In the genomic region with DNA sequence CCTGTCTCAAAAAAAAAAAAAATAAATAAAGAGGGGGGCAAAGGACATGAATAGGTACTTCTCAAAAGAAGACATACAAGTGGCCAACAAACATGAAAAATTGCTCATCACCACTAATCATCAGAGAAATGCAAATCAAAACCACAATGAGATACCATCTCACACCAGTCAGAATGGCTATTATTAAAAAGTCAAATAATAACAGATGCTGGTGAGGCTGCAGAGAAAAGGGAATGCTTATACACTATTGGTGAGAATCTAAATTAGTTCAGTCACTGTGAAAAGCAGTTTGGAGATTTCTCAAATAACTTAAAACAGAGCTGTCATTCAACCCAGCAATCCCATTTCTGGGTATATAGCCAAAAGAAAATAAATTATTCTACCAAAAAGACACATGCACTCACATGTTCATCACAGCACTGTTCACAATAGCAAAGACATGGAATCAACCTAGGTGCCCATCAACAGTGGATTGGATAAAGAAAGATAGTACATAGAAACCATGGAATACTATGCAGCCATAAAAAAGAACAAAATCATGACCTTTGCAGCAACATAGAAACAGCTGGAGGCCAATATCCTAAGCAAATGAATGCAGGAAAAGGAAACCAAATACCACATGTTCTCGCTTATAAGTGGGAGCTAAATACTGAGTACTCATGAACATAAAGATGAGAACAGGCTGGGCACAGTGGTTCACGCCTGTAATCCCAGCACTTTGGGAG, we compare ENCODE assay signal across 7 cellular contexts. TPM values are rescaled to one million over a fixed set of nuclear protein-coding genes. Genes with fewer than 3 reads are reported as not detected.
DNase-seq lines count a peak whose midpoint lies in the region; ATAC-seq, FAIRE-seq and TF ChIP-seq lines count a peak whose summit lies in the region.
"Not testable (repeated sequence)": the region's sequence is repeated elsewhere in the genome, so short reads cannot be mapped to it uniquely, and the experiment has no call there.

No MANE protein-coding gene starts in this region.

- not testable (repeated sequence) for ATAC-seq in K562

- not testable (repeated sequence) for H3K4me3 Mint-ChIP-seq in activated T-cell treated with anti-CD3 and anti-CD28 coated beads, Interleukin-2, amount 50 U/mL, for 24 hours

- TF ChIP-seq EP300 in K562 (IDR thresholded peaks at IDR 0.05; ENCODE audit: low read length) = not testable (repeated sequence)

- not testable (repeated sequence) for H3K9me3 ChIP-seq in HEK293 (ENCODE audit: control insufficient read depth, insufficient read depth, low read depth, low read length); K562 (replicated peaks; ENCODE audit: control insufficient read depth, insufficient read depth, low read depth, low read length)

- CTCF ChIA-PET in HEK293 (lab: Yijun Ruan, JAX); RWPE1 (lab: Yijun Ruan, JAX); K562 (lab: Yijun Ruan, JAX; ENCODE audit: low intra/inter-chr PET ratio): not testable (repeated sequence)

- H3K36me3 Mint-ChIP-seq in activated T-cell treated with anti-CD3 and anti-CD28 coated beads, Interleukin-2, amount 50 U/mL, for 24 hours (ENCODE audit: low read depth) = not testable (repeated sequence)

- H3K9ac ChIP-seq in K562 (ENCODE audit: insufficient read depth in 1 of 2, low read depth in 2 of 2, low read length in 2 of 2) = not testable (repeated sequence)

- H3K27ac ChIP-seq in C4-2B = peak overlapping the region; percentile 58; the same call in 1 of the 2 replicates
- not testable (repeated sequence) for H3K27ac ChIP-seq in HEK293 (ENCODE audit: extremely low read depth, low read depth, low read length); K562 (ENCODE audit: extremely low read depth, low read depth, low read length)
- H3K27ac ChIP-seq in RWPE1 = peak overlapping the region; percentile 74; the same call in 1 of the 2 replicates
- H3K27ac ChIP-seq in VCaP = peak overlapping the region; percentile 69
- H3K27ac ChIP-seq in urinary bladder (ENCODE audit: low read depth) = peak overlapping the region; percentile 18

- H3K4me2 ChIP-seq in K562 (ENCODE audit: insufficient read depth, low read length) = not testable (repeated sequence)

- not testable (repeated sequence) for BruUV-seq in K562 (replicated peaks; lab: Mats Ljungman, UMichigan)

- peak overlapping the region; percentile 29 for H3K27ac Mint-ChIP-seq in activated T-cell treated with anti-CD3 and anti-CD28 coated beads, Interleukin-2, amount 50 U/mL, for 24 hours

- H3K27me3 ChIP-seq in K562 (ENCODE audit: control insufficient read depth in 2 of 2, insufficient read depth in 2 of 2, low read length in 2 of 2) = not testable (repeated sequence)

- not testable (repeated sequence) for TF ChIP-seq CTCF in C4-2B (conservative IDR thresholded peaks at IDR 0.05); HEK293 (tag by site-specific recombination; IDR thresholded peaks at IDR 0.05); RWPE1 (conservative IDR thresholded peaks at IDR 0.05; ENCODE audit: low read depth); VCaP (conservative IDR thresholded peaks at IDR 0.05); K562 (IDR thresholded peaks at IDR 0.05 in 2 of 3, conservative IDR thresholded peaks at IDR 0.05 in 1 of 3; ENCODE audit: insufficient read depth in 2 of 3, low read depth in 1 of 3, low read length in 3 of 3)

- H3K9me1 ChIP-seq in K562 (ENCODE audit: control insufficient read depth, insufficient read depth, low read length) = not testable (repeated sequence)

- not testable (repeated sequence) for FAIRE-seq in K562 (lab: Jason Lieb, UNC)

- H3K9me3 Mint-ChIP-seq in activated T-cell treated with anti-CD3 and anti-CD28 coated beads, Interleukin-2, amount 50 U/mL, for 24 hours = not testable (repeated sequence)

- TF ChIP-seq POLR2A in K562 (conservative IDR thresholded peaks at IDR 0.05) = not testable (repeated sequence)

- not testable (repeated sequence) for TF ChIP-seq RAD21 in K562 (CRISPR knock-in tag; conservative IDR thresholded peaks at IDR 0.05 in 1 of 2, IDR thresholded peaks at IDR 0.05 in 1 of 2)

- H3K27me3 Mint-ChIP-seq in activated T-cell treated with anti-CD3 and anti-CD28 coated beads, Interleukin-2, amount 50 U/mL, for 24 hours = not testable (repeated sequence)

- intact Hi-C loops in K562 (cut with micrococcal nuclease) = not testable (repeated sequence)

- not testable (repeated sequence) for H4K20me1 ChIP-seq in K562 (replicated peaks; ENCODE audit: control insufficient read depth, insufficient read depth, low read length)

- POLR2A ChIA-PET in HEK293 (lab: Yijun Ruan, JAX); RWPE1 (lab: Yijun Ruan, JAX; ENCODE audit: low non-redundant PET): not testable (repeated sequence)
- POLR2A ChIA-PET in K562 (lab: Yijun Ruan, JAX) = interaction anchor here (0.6 to 1.2 kb wide), 2 partner anchors 9 to 178 kb away, joined by 3 to 5 read pairs; no protein-coding TSS in a partner anchor

- not testable (repeated sequence) for H3K4me3 ChIP-seq in HEK293 (ENCODE audit: low read depth, low read length); K562; urinary bladder (ENCODE audit: low read depth, low read length)

- peaks cover 18% of the 10 kb centered on the region for H3K4me1 Mint-ChIP-seq in activated T-cell treated with anti-CD3 and anti-CD28 coated beads, Interleukin-2, amount 50 U/mL, for 24 hours (ENCODE audit: low read depth)

- 74% methylated on average over 2 of the region's 2 CpGs for WGBS in K562 (ENCODE audit: insufficient coverage, low coverage, missing lambda C conversion rate)
- WGBS in urinary bladder = over 99% methylated on average over 2 of the region's 2 CpGs

- DNase-seq in RWPE1 (ENCODE audit: low spot score); activated T-cell treated with anti-CD3 and anti-CD28 coated beads, Interleukin-2, amount 50 U/mL, for 24 hours; K562 (ENCODE audit: extremely low read depth in 1 of 4, low spot score in 3 of 4): not testable (repeated sequence)

- H2AFZ ChIP-seq in K562 (ENCODE audit: low read depth, low read length) = not testable (repeated sequence)

- not testable (repeated sequence) for H3K36me3 ChIP-seq in HEK293 (ENCODE audit: control insufficient read depth in 2 of 2, insufficient read depth in 1 of 2, low read length in 2 of 2); K562 (ENCODE audit: control insufficient read depth, insufficient read depth, low read length); urinary bladder (ENCODE audit: insufficient read depth)

- not testable (repeated sequence) for H3K4me1 ChIP-seq in HEK293 (ENCODE audit: control insufficient read depth, insufficient read depth, low read length); K562 (replicated peaks in 1 of 2; ENCODE audit: control insufficient read depth in 2 of 2, insufficient read depth in 2 of 2, low read length in 2 of 2); urinary bladder (ENCODE audit: insufficient read depth)

- in situ Hi-C loops in K562 (cut with MboI) = not testable (repeated sequence)

- not testable (repeated sequence) for H3K79me2 ChIP-seq in K562 (ENCODE audit: control insufficient read depth, insufficient read depth, low read length)

TF ChIP-seq in HEK293, 187 proteins besides CTCF, POLR2A, EP300 and RAD21:
- TF ChIP-seq ZNF184 (tag by site-specific recombination; IDR thresholded peaks at IDR 0.05) = peak; percentile 96
- peak; percentile 98 for TF ChIP-seq ZNF146 (tag by site-specific recombination; IDR thresholded peaks at IDR 0.05)
- TF ChIP-seq ZNF580 (tag by site-specific recombination; IDR thresholded peaks at IDR 0.05) = peak; percentile 77

TF ChIP-seq in K562, 482 proteins besides CTCF, POLR2A, EP300 and RAD21:
- TF ChIP-seq BCOR (IDR thresholded peaks at IDR 0.05) (peak; percentile 62), ZNF146 (CRISPR knock-in tag; IDR thresholded peaks at IDR 0.05; ENCODE audit: unreplicated experiment) (peak; percentile 93), KDM1A (IDR thresholded peaks at IDR 0.05) (peak in 1 of 2 experiments; percentile 57; a peak in 1 of 4 replicates), TRIM28 (IDR thresholded peaks at IDR 0.05) (peak; percentile 27; the same call in 1 of the 2 replicates)

RNA-seq across cellular contexts. Expression of gene PTP4A2, which starts 42.5 kb away (rescaled TPM):
- total RNA-seq in K562 (2011; cell fraction: chromatin; rRNA removed; ENCODE audit: low replicate concordance) = 116 and 315 TPM in 2 replicates
- 52.7 and 78.6 TPM in 2 replicates for total RNA-seq in K562 (2011; cell fraction: nucleolus; rRNA removed)
- total RNA-seq in K562 (2011; cell fraction: nucleoplasm; rRNA removed) = 175 and 257 TPM in 2 replicates
- total RNA-seq in K562 (2014; rRNA removed) (316 and 345 TPM in 2 replicates), K562 (2014; rRNA removed; fragmentation: Illumina TruSeq; extraction: Trizol) (620 and 713 TPM in 2 replicates), K562 (2015; rRNA removed; fragmentation: Illumina TruSeq; extraction: Trizol) (585 and 652 TPM in 2 replicates), K562 (2021) (429 and 432 TPM in 2 replicates), urinary bladder (462 TPM)
- polyA plus RNA-seq in K562 (2011; rRNA removed) (785 and 870 TPM in 2 replicates), K562 (2014; fragmentation: Illumina TruSeq; extraction: Trizol) (528 and 852 TPM in 2 replicates), K562 (2014; fragmentation: Nextera tagmentation; extraction: Ambion mirVana) (100 to 1,000 TPM; 197 to 480 TPM), K562 (2014; rRNA removed) (219 and 255 TPM in 2 replicates), urinary bladder (118 TPM)
- polyA plus RNA-seq in K562 (2011; cell fraction: cytosol; rRNA removed) = 63.7 and 209 TPM in 2 replicates
- 124 and 204 TPM in 2 replicates for polyA plus RNA-seq in K562 (2011; cell fraction: nucleus; rRNA removed)
- polyA plus RNA-seq in K562 (2012) = 386 and 493 TPM in 2 replicates
- polyA minus RNA-seq in K562 (2011; rRNA and poly(A)+ RNA removed) = 693 and 694 TPM in 2 replicates
- polyA minus RNA-seq in K562 (2011; cell fraction: cytosol; rRNA and poly(A)+ RNA removed) = 406 and 559 TPM in 2 replicates
- 36.6 and 130 TPM in 2 replicates for polyA minus RNA-seq in K562 (2011; cell fraction: nucleus; rRNA and poly(A)+ RNA removed)
